Comparison of ENCODE assay signal across 3 cellular contexts in the genomic region with DNA sequence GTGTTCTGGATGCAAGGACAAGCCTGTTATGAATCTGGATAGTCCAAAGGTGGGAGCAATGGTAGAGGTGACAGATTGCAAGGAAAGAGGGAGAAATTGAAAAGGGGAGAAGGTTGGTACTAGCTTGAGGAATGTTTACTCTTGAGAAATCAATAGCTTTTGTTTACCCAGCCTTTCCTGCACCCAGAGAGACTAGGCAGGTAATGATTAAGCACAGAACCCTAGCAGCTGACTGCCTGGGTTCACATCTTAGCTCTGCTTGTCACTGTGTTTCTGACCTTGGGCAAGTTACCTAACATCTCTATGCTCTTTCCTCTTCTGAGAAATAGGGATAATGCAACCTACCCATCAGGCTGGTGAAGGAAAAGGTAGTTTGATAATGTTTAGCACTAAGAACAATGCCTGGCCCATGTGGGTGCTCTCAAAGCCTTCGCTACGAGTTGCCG.
TF ChIP-seq lines count a peak whose summit lies in the region.

No MANE protein-coding gene starts in this region.

TF ChIP-seq in SK-N-SH, 30 proteins besides CTCF, POLR2A, EP300 and RAD21 (continued from another document):
- TF ChIP-seq POLR2AphosphoS5 (IDR thresholded peaks at IDR 0.05; ENCODE audit: low read depth, low read length) = no peak

TF ChIP-seq in SK-N-SH treated with all-trans-retinoic acid at 6 μM for 48 hours, 23 proteins besides CTCF, POLR2A, EP300 and RAD21 (continued from another document):
- TF ChIP-seq, protein P1, sequence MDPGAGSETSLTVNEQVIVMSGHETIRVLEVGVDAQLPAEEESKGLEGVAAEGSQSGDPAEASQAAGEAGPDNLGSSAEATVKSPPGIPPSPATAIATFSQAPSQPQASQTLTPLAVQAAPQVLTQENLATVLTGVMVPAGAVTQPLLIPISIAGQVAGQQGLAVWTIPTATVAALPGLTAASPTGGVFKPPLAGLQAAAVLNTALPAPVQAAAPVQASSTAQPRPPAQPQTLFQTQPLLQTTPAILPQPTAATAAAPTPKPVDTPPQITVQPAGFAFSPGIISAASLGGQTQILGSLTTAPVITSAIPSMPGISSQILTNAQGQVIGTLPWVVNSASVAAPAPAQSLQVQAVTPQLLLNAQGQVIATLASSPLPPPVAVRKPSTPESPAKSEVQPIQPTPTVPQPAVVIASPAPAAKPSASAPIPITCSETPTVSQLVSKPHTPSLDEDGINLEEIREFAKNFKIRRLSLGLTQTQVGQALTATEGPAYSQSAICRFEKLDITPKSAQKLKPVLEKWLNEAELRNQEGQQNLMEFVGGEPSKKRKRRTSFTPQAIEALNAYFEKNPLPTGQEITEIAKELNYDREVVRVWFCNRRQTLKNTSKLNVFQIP (CRISPR knock-in tag; IDR thresholded peaks at IDR 0.05; ENCODE audit: borderline replicate concordance, low read depth) = no peak
- TF ChIP-seq ZNF8 (CRISPR knock-in tag; IDR thresholded peaks at IDR 0.05) (no peak), TCF4 (CRISPR knock-in tag; IDR thresholded peaks at IDR 0.05; ENCODE audit: borderline replicate concordance) (no peak)
- TF ChIP-seq, protein P2, sequence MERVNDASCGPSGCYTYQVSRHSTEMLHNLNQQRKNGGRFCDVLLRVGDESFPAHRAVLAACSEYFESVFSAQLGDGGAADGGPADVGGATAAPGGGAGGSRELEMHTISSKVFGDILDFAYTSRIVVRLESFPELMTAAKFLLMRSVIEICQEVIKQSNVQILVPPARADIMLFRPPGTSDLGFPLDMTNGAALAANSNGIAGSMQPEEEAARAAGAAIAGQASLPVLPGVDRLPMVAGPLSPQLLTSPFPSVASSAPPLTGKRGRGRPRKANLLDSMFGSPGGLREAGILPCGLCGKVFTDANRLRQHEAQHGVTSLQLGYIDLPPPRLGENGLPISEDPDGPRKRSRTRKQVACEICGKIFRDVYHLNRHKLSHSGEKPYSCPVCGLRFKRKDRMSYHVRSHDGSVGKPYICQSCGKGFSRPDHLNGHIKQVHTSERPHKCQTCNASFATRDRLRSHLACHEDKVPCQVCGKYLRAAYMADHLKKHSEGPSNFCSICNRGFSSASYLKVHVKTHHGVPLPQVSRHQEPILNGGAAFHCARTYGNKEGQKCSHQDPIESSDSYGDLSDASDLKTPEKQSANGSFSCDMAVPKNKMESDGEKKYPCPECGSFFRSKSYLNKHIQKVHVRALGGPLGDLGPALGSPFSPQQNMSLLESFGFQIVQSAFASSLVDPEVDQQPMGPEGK (CRISPR knock-in tag; IDR thresholded peaks at IDR 0.05; ENCODE audit: borderline replicate concordance) = no peak
TF ChIP-seq in SK-N-SH treated with all-trans-retinoic acid at 6 μM for 48 hours: peak in this region for 0.

TF ChIP-seq in HepG2, 621 proteins besides CTCF, POLR2A, EP300 and RAD21 (continued from another document and continues in another):
- TF ChIP-seq, protein P3, sequence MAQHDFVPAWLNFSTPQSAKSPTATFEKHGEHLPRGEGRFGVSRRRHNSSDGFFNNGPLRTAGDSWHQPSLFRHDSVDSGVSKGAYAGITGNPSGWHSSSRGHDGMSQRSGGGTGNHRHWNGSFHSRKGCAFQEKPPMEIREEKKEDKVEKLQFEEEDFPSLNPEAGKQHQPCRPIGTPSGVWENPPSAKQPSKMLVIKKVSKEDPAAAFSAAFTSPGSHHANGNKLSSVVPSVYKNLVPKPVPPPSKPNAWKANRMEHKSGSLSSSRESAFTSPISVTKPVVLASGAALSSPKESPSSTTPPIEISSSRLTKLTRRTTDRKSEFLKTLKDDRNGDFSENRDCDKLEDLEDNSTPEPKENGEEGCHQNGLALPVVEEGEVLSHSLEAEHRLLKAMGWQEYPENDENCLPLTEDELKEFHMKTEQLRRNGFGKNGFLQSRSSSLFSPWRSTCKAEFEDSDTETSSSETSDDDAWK (CRISPR knock-in tag; IDR thresholded peaks at IDR 0.05) = no peak
- TF ChIP-seq SP2 (CRISPR knock-in tag; IDR thresholded peaks at IDR 0.05) = no peak
- TF ChIP-seq CHD2 (IDR thresholded peaks at IDR 0.05; ENCODE audit: low read depth, low read length) = no peak; the same call in 1 of the 2 replicates
- 0 out of 2 replicates have a peak, but pooled peaks have one; percentile 32 for TF ChIP-seq ZNF451 (CRISPR knock-in tag; IDR thresholded peaks at IDR 0.05)
- TF ChIP-seq, protein P4, sequence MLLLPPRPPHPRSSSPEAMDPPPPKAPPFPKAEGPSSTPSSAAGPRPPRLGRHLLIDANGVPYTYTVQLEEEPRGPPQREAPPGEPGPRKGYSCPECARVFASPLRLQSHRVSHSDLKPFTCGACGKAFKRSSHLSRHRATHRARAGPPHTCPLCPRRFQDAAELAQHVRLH (CRISPR knock-in tag; IDR thresholded peaks at IDR 0.05; ENCODE audit: borderline replicate concordance, low read depth) = peak; percentile 96
- TF ChIP-seq, protein P5, sequence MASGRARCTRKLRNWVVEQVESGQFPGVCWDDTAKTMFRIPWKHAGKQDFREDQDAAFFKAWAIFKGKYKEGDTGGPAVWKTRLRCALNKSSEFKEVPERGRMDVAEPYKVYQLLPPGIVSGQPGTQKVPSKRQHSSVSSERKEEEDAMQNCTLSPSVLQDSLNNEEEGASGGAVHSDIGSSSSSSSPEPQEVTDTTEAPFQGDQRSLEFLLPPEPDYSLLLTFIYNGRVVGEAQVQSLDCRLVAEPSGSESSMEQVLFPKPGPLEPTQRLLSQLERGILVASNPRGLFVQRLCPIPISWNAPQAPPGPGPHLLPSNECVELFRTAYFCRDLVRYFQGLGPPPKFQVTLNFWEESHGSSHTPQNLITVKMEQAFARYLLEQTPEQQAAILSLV (CRISPR knock-in tag; IDR thresholded peaks at IDR 0.05; ENCODE audit: borderline replicate concordance) = no peak
- no peak for TF ChIP-seq RORA (CRISPR knock-in tag; IDR thresholded peaks at IDR 0.05)
- no peak; the same call in 1 of the 2 replicates for TF ChIP-seq ZZZ3 (CRISPR knock-in tag; IDR thresholded peaks at IDR 0.05; ENCODE audit: borderline replicate concordance)
- TF ChIP-seq HHEX (CRISPR knock-in tag; IDR thresholded peaks at IDR 0.05) = peak; percentile 49
- peak; percentile 84; the same call in 1 of the 2 replicates for TF ChIP-seq SNAPC2 (CRISPR knock-in tag; IDR thresholded peaks at IDR 0.05)
- TF ChIP-seq, protein P6, sequence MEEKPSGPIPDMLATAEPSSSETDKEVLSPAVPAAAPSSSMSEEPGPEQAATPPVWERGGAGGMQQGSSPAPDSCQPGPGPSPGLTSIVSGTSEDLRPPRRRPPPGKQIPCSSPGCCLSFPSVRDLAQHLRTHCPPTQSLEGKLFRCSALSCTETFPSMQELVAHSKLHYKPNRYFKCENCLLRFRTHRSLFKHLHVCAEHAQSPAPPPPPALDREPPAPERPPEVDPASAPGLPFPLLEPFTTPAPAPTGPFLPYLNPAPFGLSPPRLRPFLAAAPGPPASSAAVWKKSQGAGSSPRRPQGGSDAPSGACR (CRISPR knock-in tag; IDR thresholded peaks at IDR 0.05) = no peak
- no peak for TF ChIP-seq SCMH1 (CRISPR knock-in tag; IDR thresholded peaks at IDR 0.05; ENCODE audit: borderline replicate concordance)
- TF ChIP-seq ZNF616 (CRISPR knock-in tag; IDR thresholded peaks at IDR 0.05; ENCODE audit: low read depth) = no peak
- TF ChIP-seq ZNF317 (CRISPR knock-in tag; IDR thresholded peaks at IDR 0.05) = 0 out of 2 replicates have a peak, but pooled peaks have one; percentile 53
- TF ChIP-seq RFXANK (CRISPR knock-in tag; IDR thresholded peaks at IDR 0.05) = no peak; the same call in 1 of the 2 replicates
- TF ChIP-seq, protein P7, sequence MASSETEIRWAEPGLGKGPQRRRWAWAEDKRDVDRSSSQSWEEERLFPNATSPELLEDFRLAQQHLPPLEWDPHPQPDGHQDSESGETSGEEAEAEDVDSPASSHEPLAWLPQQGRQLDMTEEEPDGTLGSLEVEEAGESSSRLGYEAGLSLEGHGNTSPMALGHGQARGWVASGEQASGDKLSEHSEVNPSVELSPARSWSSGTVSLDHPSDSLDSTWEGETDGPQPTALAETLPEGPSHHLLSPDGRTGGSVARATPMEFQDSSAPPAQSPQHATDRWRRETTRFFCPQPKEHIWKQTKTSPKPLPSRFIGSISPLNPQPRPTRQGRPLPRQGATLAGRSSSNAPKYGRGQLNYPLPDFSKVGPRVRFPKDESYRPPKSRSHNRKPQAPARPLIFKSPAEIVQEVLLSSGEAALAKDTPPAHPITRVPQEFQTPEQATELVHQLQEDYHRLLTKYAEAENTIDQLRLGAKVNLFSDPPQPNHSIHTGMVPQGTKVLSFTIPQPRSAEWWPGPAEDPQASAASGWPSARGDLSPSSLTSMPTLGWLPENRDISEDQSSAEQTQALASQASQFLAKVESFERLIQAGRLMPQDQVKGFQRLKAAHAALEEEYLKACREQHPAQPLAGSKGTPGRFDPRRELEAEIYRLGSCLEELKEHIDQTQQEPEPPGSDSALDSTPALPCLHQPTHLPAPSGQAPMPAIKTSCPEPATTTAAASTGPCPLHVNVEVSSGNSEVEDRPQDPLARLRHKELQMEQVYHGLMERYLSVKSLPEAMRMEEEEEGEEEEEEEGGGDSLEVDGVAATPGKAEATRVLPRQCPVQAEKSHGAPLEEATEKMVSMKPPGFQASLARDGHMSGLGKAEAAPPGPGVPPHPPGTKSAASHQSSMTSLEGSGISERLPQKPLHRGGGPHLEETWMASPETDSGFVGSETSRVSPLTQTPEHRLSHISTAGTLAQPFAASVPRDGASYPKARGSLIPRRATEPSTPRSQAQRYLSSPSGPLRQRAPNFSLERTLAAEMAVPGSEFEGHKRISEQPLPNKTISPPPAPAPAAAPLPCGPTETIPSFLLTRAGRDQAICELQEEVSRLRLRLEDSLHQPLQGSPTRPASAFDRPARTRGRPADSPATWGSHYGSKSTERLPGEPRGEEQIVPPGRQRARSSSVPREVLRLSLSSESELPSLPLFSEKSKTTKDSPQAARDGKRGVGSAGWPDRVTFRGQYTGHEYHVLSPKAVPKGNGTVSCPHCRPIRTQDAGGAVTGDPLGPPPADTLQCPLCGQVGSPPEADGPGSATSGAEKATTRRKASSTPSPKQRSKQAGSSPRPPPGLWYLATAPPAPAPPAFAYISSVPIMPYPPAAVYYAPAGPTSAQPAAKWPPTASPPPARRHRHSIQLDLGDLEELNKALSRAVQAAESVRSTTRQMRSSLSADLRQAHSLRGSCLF (CRISPR knock-in tag; IDR thresholded peaks at IDR 0.05; ENCODE audit: borderline replicate concordance) = no peak
- no peak for TF ChIP-seq ZC3H4 (CRISPR knock-in tag; IDR thresholded peaks at IDR 0.05; ENCODE audit: borderline replicate concordance)
- TF ChIP-seq ZNF335 (CRISPR knock-in tag; IDR thresholded peaks at IDR 0.05) = peak; percentile 73; the same call in 1 of the 2 replicates
- TF ChIP-seq ZNF260 (CRISPR knock-in tag; IDR thresholded peaks at IDR 0.05; ENCODE audit: borderline replicate concordance, low read depth) = no peak
- TF ChIP-seq, protein P8, sequence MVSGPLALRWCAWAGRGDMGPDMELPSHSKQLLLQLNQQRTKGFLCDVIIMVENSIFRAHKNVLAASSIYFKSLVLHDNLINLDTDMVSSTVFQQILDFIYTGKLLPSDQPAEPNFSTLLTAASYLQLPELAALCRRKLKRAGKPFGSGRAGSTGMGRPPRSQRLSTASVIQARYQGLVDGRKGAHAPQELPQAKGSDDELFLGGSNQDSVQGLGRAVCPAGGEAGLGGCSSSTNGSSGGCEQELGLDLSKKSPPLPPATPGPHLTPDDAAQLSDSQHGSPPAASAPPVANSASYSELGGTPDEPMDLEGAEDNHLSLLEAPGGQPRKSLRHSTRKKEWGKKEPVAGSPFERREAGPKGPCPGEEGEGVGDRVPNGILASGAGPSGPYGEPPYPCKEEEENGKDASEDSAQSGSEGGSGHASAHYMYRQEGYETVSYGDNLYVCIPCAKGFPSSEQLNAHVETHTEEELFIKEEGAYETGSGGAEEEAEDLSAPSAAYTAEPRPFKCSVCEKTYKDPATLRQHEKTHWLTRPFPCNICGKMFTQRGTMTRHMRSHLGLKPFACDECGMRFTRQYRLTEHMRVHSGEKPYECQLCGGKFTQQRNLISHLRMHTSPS (CRISPR knock-in tag; IDR thresholded peaks at IDR 0.05; ENCODE audit: low read depth) = peak; percentile 74
- TF ChIP-seq, protein P9, sequence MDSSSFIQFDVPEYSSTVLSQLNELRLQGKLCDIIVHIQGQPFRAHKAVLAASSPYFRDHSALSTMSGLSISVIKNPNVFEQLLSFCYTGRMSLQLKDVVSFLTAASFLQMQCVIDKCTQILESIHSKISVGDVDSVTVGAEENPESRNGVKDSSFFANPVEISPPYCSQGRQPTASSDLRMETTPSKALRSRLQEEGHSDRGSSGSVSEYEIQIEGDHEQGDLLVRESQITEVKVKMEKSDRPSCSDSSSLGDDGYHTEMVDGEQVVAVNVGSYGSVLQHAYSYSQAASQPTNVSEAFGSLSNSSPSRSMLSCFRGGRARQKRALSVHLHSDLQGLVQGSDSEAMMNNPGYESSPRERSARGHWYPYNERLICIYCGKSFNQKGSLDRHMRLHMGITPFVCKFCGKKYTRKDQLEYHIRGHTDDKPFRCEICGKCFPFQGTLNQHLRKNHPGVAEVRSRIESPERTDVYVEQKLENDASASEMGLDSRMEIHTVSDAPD (CRISPR knock-in tag; IDR thresholded peaks at IDR 0.05) = peak; percentile 90; the same call in 1 of the 2 replicates
- no peak for TF ChIP-seq ATM (IDR thresholded peaks at IDR 0.05; ENCODE audit: borderline replicate concordance)
- no peak for TF ChIP-seq ZNF543 (CRISPR knock-in tag; IDR thresholded peaks at IDR 0.05)
- TF ChIP-seq, protein P10, sequence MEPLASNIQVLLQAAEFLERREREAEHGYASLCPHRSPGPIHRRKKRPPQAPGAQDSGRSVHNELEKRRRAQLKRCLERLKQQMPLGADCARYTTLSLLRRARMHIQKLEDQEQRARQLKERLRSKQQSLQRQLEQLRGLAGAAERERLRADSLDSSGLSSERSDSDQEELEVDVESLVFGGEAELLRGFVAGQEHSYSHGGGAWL (CRISPR knock-in tag; IDR thresholded peaks at IDR 0.05) = no peak; the same call in 1 of the 2 replicates
- TF ChIP-seq, protein P11, sequence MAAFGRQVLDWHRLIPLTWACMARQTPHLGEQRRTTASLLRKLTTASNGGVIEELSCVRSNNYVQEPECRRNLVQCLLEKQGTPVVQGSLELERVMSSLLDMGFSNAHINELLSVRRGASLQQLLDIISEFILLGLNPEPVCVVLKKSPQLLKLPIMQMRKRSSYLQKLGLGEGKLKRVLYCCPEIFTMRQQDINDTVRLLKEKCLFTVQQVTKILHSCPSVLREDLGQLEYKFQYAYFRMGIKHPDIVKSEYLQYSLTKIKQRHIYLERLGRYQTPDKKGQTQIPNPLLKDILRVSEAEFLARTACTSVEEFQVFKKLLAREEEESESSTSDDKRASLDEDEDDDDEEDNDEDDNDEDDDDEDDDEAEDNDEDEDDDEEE (CRISPR knock-in tag; IDR thresholded peaks at IDR 0.05) = no peak
- TF ChIP-seq ZNF572 (CRISPR knock-in tag; IDR thresholded peaks at IDR 0.05) = no peak
- TF ChIP-seq ZNF570 (CRISPR knock-in tag; IDR thresholded peaks at IDR 0.05; ENCODE audit: borderline replicate concordance) = no peak
- TF ChIP-seq, protein P12, sequence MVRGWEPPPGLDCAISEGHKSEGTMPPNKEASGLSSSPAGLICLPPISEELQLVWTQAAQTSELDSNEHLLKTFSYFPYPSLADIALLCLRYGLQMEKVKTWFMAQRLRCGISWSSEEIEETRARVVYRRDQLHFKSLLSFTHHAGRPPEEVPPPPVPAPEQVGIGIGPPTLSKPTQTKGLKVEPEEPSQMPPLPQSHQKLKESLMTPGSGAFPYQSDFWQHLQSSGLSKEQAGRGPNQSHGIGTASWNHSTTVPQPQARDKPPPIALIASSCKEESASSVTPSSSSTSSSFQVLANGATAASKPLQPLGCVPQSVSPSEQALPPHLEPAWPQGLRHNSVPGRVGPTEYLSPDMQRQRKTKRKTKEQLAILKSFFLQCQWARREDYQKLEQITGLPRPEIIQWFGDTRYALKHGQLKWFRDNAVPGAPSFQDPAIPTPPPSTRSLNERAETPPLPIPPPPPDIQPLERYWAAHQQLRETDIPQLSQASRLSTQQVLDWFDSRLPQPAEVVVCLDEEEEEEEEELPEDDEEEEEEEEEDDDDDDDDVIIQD (CRISPR knock-in tag; IDR thresholded peaks at IDR 0.05; ENCODE audit: low read depth) = peak; percentile 81
- TF ChIP-seq HOXA3 (CRISPR knock-in tag; IDR thresholded peaks at IDR 0.05) = peak; percentile 80
- no peak; the same call in 1 of the 2 replicates for TF ChIP-seq CC2D1A (CRISPR knock-in tag; IDR thresholded peaks at IDR 0.05)
- peak; percentile 96; the same call in 1 of the 2 replicates for TF ChIP-seq SMYD3 (CRISPR knock-in tag; IDR thresholded peaks at IDR 0.05)
- TF ChIP-seq NFE2L2 (IDR thresholded peaks at IDR 0.05; ENCODE audit: low read length) = no peak
- no peak for TF ChIP-seq POLR2G (IDR thresholded peaks at IDR 0.05; ENCODE audit: low read depth, low read length)
